ENCODE assay signal across 8 cellular contexts in the genomic region with DNA sequence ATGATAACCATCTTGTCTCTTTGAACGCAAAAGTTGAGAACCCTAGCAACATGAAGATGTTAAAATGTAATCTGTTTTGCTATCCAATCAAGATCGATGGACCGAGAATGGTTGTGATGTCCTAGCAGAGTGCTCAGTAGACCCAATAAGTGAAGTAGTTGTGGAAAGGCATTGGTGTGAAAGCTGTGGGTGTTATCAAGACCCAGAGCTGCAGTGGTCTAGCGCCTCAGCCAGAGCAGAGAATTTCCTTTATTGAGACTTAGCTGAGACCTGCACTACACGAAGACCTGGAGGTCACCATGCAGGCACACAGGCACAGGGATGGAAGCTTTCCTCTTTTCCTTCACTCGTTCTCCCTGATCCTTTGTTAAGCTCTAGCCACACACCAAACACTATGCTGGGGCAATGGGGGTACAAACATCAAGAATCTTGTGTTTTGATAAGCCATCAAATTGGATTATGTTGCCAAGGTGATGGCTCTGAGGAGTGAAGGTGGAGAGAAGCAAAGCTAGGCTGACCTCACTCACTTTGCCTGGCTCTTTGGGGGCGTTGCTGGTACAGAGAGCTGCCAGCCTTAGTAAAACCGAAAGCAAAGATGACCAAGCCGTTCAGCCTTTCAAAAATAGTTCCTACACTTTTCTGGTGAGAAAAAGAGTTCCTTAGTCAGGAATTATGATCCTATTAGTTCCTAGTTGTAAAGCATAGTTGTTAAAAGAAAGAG. TPM values are rescaled to one million over a fixed set of nuclear protein-coding genes. Genes with fewer than 3 reads are reported as not detected.
DNase-seq lines count a peak whose midpoint lies in the region; ATAC-seq, FAIRE-seq and TF ChIP-seq lines count a peak whose summit lies in the region.

No MANE protein-coding gene starts in this region.

- TF ChIP-seq POLR2A in GM12892 (IDR thresholded peaks at IDR 0.05; ENCODE audit: low read depth, low read length) = no peak

- 83% methylated on average over 9 of the region's 9 CpGs for whole genome bisulfite sequencing in hepatocyte (ENCODE audit: low lambda C conversion rate, missing lambda C conversion rate)

- no peaks in the 10 kb centered on the region for H3K9me2 ChIP-seq in hepatocyte (replicated peaks; ENCODE audit: insufficient read depth)

- H4K20me1 ChIP-seq in hepatocyte (ENCODE audit: insufficient read depth, poor library complexity, severe bottlenecking) = no peaks in the 10 kb centered on the region

- H3K79me2 ChIP-seq in hepatocyte = no peaks in the 10 kb centered on the region

- H3K27me3 ChIP-seq in lower lobe of right lung (ENCODE audit: low read depth) (no peaks in the 10 kb centered on the region), hepatocyte (no peaks in the 10 kb centered on the region)

- DNase-seq in GM12892 (ENCODE audit: insufficient read length) (peak; percentile 31), lower lobe of right lung (no peak), hepatic stellate cell (ENCODE audit: low spot score) (no peak), hepatocyte (ENCODE audit: low spot score) (no peak), NCI-H1092 treated with DMSO at 0.1 percent for 48 hours (lab: John Stamatoyannopoulos, UW) (no peak), dermis blood vessel endothelial cell (no peak)

- peaks cover 3% of the 10 kb centered on the region for H3K36me3 ChIP-seq in lower lobe of right lung
- no peaks in the 10 kb centered on the region for H3K36me3 ChIP-seq in hepatocyte (replicated peaks; ENCODE audit: insufficient read depth, low read depth)

- H3K4me1 ChIP-seq in lower lobe of right lung (peaks cover 3% of the 10 kb centered on the region), hepatocyte (ENCODE audit: insufficient read depth) (no peaks in the 10 kb centered on the region)

- FAIRE-seq in GM12892 (lab: Jason Lieb, UNC) = no peak

- no peak overlapping the region for H3K4me2 ChIP-seq in hepatocyte

- intact Hi-C loops in lower lobe of right lung (cut with DNase I) = no loop called here

- no peaks in the 10 kb centered on the region for H3K9me3 ChIP-seq in lower lobe of right lung
- no peaks in the 10 kb centered on the region for H3K9me3 ChIP-seq in hepatocyte (ENCODE audit: low read depth)

- ATAC-seq in GM21423 (IDR thresholded peaks at IDR 0.05; ENCODE audit: unreplicated experiment) (peak; percentile 77), HG03521 (IDR thresholded peaks at IDR 0.05; ENCODE audit: unreplicated experiment) (peak; percentile 70), lower lobe of right lung (peak; percentile 55 to 65)

- H2AFZ ChIP-seq in hepatocyte = no peak overlapping the region

- no peak overlapping the region for H3K27ac ChIP-seq in lower lobe of right lung
- no peak overlapping the region for H3K27ac ChIP-seq in hepatocyte

- no peak overlapping the region for H3K4me3 ChIP-seq in lower lobe of right lung
- no peak overlapping the region for H3K4me3 ChIP-seq in hepatocyte

- TF ChIP-seq CTCF in lower lobe of right lung (IDR thresholded peaks at IDR 0.05) (no peak), hepatocyte (IDR thresholded peaks at IDR 0.05; ENCODE audit: poor library complexity) (no peak)

RNA-seq across cellular contexts. Expression of a gene that starts 24.1 kb away (rescaled TPM):
- 21.3 TPM for polyA plus RNA-seq in GM12892 (2012; ENCODE audit: missing spikeins)
- total RNA-seq in lower lobe of right lung (25.1 TPM), hepatocyte (18.9 and 24.4 TPM in 2 replicates), dermis blood vessel endothelial cell (30.8 and 32.2 TPM in 2 replicates)
- polyA plus RNA-seq in hepatocyte = 19.5 and 24.0 TPM in 2 replicates

RNA-seq across cellular contexts. Expression of a gene that starts 35.7 kb away (rescaled TPM):
- 0.36 TPM for polyA plus RNA-seq in GM12892 (2012; ENCODE audit: missing spikeins)
- total RNA-seq in lower lobe of right lung (12.4 TPM), hepatocyte (0.88 and 1.5 TPM in 2 replicates), dermis blood vessel endothelial cell (4.2 and 8.2 TPM in 2 replicates)
- polyA plus RNA-seq in hepatocyte = 0.39 TPM in 1 of 2 replicates, not detected in the other
